In genomic region chr4:10181745-10182445, GRCh38 we compare ENCODE assay signal across 20 cellular contexts.
A peak's percentile ranks its signal among the peaks of the same experiment; 100 is the strongest.
DNase-seq lines count a peak whose midpoint lies in the region; ATAC-seq, FAIRE-seq and TF ChIP-seq lines count a peak whose summit lies in the region.
"Had no signal": no experiment of that assay in that cellular context is flagged by ENCODE, and none has a peak within 500 bp of the region (broad histone marks: within the 10 kb centered on the region; RNA-seq: fewer than 3 reads in every experiment).

No MANE protein-coding gene starts in this region.

- H3K56ac ChIP-seq in IMR-90 (ENCODE audit: extremely low read depth, insufficient read depth, low read length) = no peak overlapping the region; the same call in 1 of the 2 replicates

- no peak for TF ChIP-seq POLR2A in IMR-90 (IDR thresholded peaks at IDR 0.05; ENCODE audit: low read depth, low read length)

- H3K14ac ChIP-seq in IMR-90 (replicated peaks; ENCODE audit: low read depth, low read length) = no peak overlapping the region; the same call in 1 of the 2 replicates

- no peak overlapping the region for H3K23ac ChIP-seq in IMR-90 (ENCODE audit: low read depth, low read length)

- dilution Hi-C loops in IMR-90 (cut with HindIII; ENCODE audit: low sequenced_read_pairs, unreplicated experiment) = no loop called here

- no peak for FAIRE-seq in small intestine (lab: Jason Lieb, UNC)
- FAIRE-seq: G401.6, kidney had no signal

- H3K4me3 Mint-ChIP-seq in T-helper 1 cell treated with Interleukin-12 subunit alpha and Interleukin-12 subunit beta and Interleukin-4 antibody, amounts not matched to agents 30 μg/mL and 1 μg/mL, for 36 hours = no peak overlapping the region
- peak overlapping the region; percentile 63 for H3K4me3 Mint-ChIP-seq in activated naive CD8-positive, alpha-beta T cell treated with anti-CD3 and anti-CD28 coated beads, Interleukin-2, amount 10 ng/mL, durations not matched to agents 7 days and 5 days
- H3K4me3 Mint-ChIP-seq: effector memory CD8-positive, alpha-beta T cell; nephron progenitor cell had no signal

- no peak overlapping the region for H4K5ac ChIP-seq in IMR-90 (ENCODE audit: low read depth, low read length)

- peak overlapping the region; percentile 84 for H4K91ac ChIP-seq in IMR-90 (ENCODE audit: insufficient read depth, low read depth, low read length)

- peak overlapping the region; percentile 64 for H2BK120ac ChIP-seq in IMR-90 (ENCODE audit: low read depth, low read length)

- peaks cover 26% of the 10 kb centered on the region for H3K9me3 Mint-ChIP-seq in T-helper 1 cell treated with Interleukin-12 subunit alpha and Interleukin-12 subunit beta and Interleukin-4 antibody, amounts not matched to agents 30 μg/mL and 1 μg/mL, for 36 hours
- H3K9me3 Mint-ChIP-seq in activated naive CD8-positive, alpha-beta T cell treated with anti-CD3 and anti-CD28 coated beads, Interleukin-2, amount 10 ng/mL, durations not matched to agents 7 days and 5 days = peaks cover 10% of the 10 kb centered on the region
- H3K9me3 Mint-ChIP-seq: nephron progenitor cell had no signal

- 46% methylated on average over 4 of the region's 8 CpGs; no CpG with 5 or more reads in 1 of the 2 experiments for WGBS in IMR-90 (ENCODE audit: extremely low coverage in 2 of 2, insufficient read length in 1 of 2), 2 experiments
- 81 to 92% (median 91%) methylated on average over 8 of the region's 8 CpGs for WGBS in small intestine, 3 donors
- WGBS in right cardiac atrium = 94% methylated on average over 8 of the region's 8 CpGs

- H3K36me3 Mint-ChIP-seq in T-helper 1 cell treated with Interleukin-12 subunit alpha and Interleukin-12 subunit beta and Interleukin-4 antibody, amounts not matched to agents 30 μg/mL and 1 μg/mL, for 36 hours (ENCODE audit: low read depth) = peaks cover 26% of the 10 kb centered on the region
- H3K36me3 Mint-ChIP-seq in activated naive CD8-positive, alpha-beta T cell treated with anti-CD3 and anti-CD28 coated beads, Interleukin-2, amount 10 ng/mL, durations not matched to agents 7 days and 5 days = peaks cover 20% of the 10 kb centered on the region

- H2AFZ ChIP-seq in IMR-90 (replicated peaks; ENCODE audit: low read length, poor library complexity) = no peak overlapping the region

- H3K9ac ChIP-seq in IMR-90 (ENCODE audit: low read depth, low read length) = no peak overlapping the region

- H3K9me3 ChIP-seq in IMR-90 (ENCODE audit: control insufficient read depth, insufficient read depth, low read length) (no peaks in the 10 kb centered on the region), neutrophil (no peaks in the 10 kb centered on the region), small intestine (ENCODE audit: control insufficient read depth, low read depth) (no peaks in the 10 kb centered on the region), right cardiac atrium (ENCODE audit: control insufficient read depth, low read length) (no peaks in the 10 kb centered on the region)
- H3K9me3 ChIP-seq: thoracic aorta had no signal

- H3K9me1 ChIP-seq in IMR-90 (ENCODE audit: insufficient read depth, low read length) = 0 out of 2 replicates have a peak, but pooled peaks cover 4% of the 10 kb centered on the region

- no peaks in the 10 kb centered on the region for H3K79me1 ChIP-seq in IMR-90 (ENCODE audit: low read depth in 1 of 2, low read length in 2 of 2)

- H3K18ac ChIP-seq in IMR-90 (ENCODE audit: low read depth, low read length) = peak overlapping the region; percentile 1; the same call in 1 of the 2 replicates

- no peak for TF ChIP-seq RAD21 in IMR-90 (IDR thresholded peaks at IDR 0.05; ENCODE audit: low read length)

- TF ChIP-seq CTCF in IMR-90 (conservative IDR thresholded peaks at IDR 0.05; ENCODE audit: low read depth, low read length) (no peak), neutrophil (IDR thresholded peaks at IDR 0.05) (no peak)

- CTCF ChIA-PET in IMR-90 (lab: Yijun Ruan, JAX) = no interaction called here

- H3K27ac Mint-ChIP-seq in T-helper 1 cell treated with Interleukin-12 subunit alpha and Interleukin-12 subunit beta and Interleukin-4 antibody, amounts not matched to agents 30 μg/mL and 1 μg/mL, for 36 hours = peak overlapping the region; percentile 93
- peak overlapping the region; percentile 93 for H3K27ac Mint-ChIP-seq in activated naive CD8-positive, alpha-beta T cell treated with anti-CD3 and anti-CD28 coated beads, Interleukin-2, amount 10 ng/mL, durations not matched to agents 7 days and 5 days
- H3K27ac Mint-ChIP-seq: nephron progenitor cell, progenitor cell of endocrine pancreas had no signal

- no peaks in the 10 kb centered on the region for H4K20me1 ChIP-seq in IMR-90 (ENCODE audit: insufficient read depth, low read length)

- no peak overlapping the region for H3K4me2 ChIP-seq in IMR-90 (ENCODE audit: low read depth, low read length)

- in situ Hi-C loops in IMR-90 (cut with MboI; ENCODE audit: low sequenced_read_pairs) = loop anchor here (25.0 kb wide), 1 partner anchor 95 kb away; no protein-coding TSS in a partner anchor

- intact Hi-C loops in IMR-90 (cut with micrococcal nuclease) = no loop called here
- intact Hi-C loops in right cardiac atrium (cut with DNase I) = no loop called here

- H3K4me1 ChIP-seq in IMR-90 (ENCODE audit: control insufficient read depth, insufficient read depth, low read length) (peaks cover 11% of the 10 kb centered on the region; the same call in 1 of the 2 replicates), neutrophil (ENCODE audit: control insufficient read depth in 1 of 2, insufficient read depth in 1 of 2, low read depth in 1 of 2, low read length in 1 of 2) (peaks cover 50 to 52% of the 10 kb centered on the region in 2 experiments), small intestine (ENCODE audit: control insufficient read depth in 2 of 2, insufficient read depth in 1 of 2, low read depth in 1 of 2, low read length in 1 of 2) (no peaks in the 10 kb centered on the region), right cardiac atrium (ENCODE audit: control insufficient read depth, insufficient read depth, low read length) (peaks cover 2% of the 10 kb centered on the region)

- peaks cover 41% of the 10 kb centered on the region for H3K4me1 Mint-ChIP-seq in T-helper 1 cell treated with Interleukin-12 subunit alpha and Interleukin-12 subunit beta and Interleukin-4 antibody, amounts not matched to agents 30 μg/mL and 1 μg/mL, for 36 hours (ENCODE audit: low read depth)
- peaks cover 54% of the 10 kb centered on the region for H3K4me1 Mint-ChIP-seq in activated naive CD8-positive, alpha-beta T cell treated with anti-CD3 and anti-CD28 coated beads, Interleukin-2, amount 10 ng/mL, durations not matched to agents 7 days and 5 days
- H3K4me1 Mint-ChIP-seq: nephron progenitor cell had no signal

- H2BK15ac ChIP-seq in IMR-90 (ENCODE audit: low read depth, low read length) = no peak overlapping the region

- no peak for DNase-seq in T-helper 1 cell
- no peak for DNase-seq in IMR-90
- no peak for DNase-seq in activated naive CD8-positive, alpha-beta T cell treated with anti-CD3 and anti-CD28 coated beads, Interleukin-2, amount 10 ng/mL, durations not matched to agents 7 days and 5 days
- DNase-seq in small intestine = no peak
- no peak for DNase-seq in right cardiac atrium
- DNase-seq: 8988T; DMS 273 treated with DMSO at 0.1 percent for 48 hours; effector memory CD8-positive, alpha-beta T cell; hippocampal formation; kidney; mesenchymal stem cell; NCI-H1694; NCI-H774; nephron progenitor cell had no signal

- no peak overlapping the region; the same call in 1 of the 2 replicates for H2AK5ac ChIP-seq in IMR-90 (ENCODE audit: low read depth, low read length)

- peak overlapping the region; percentile 31; the same call in 1 of the 2 replicates for H2BK20ac ChIP-seq in IMR-90 (ENCODE audit: low read depth, low read length)

- H3K36me3 ChIP-seq in IMR-90 (ENCODE audit: control insufficient read depth, insufficient read depth, low read length) = no peaks in the 10 kb centered on the region
- H3K36me3 ChIP-seq in neutrophil = no peaks in the 10 kb centered on the region
- no peaks in the 10 kb centered on the region for H3K36me3 ChIP-seq in small intestine (ENCODE audit: control insufficient read depth in 2 of 2, insufficient read depth in 2 of 2, low read length in 2 of 2)
- H3K36me3 ChIP-seq: thoracic aorta had no signal

- ATAC-seq in IMR-90 (ENCODE audit: low read depth) (no peak), HG03280 (IDR thresholded peaks at IDR 0.05; ENCODE audit: unreplicated experiment) (no peak), right cardiac atrium (no peak)
- no peak for ATAC-seq in activated naive CD8-positive, alpha-beta T cell treated with anti-CD3 and anti-CD28 coated beads, Interleukin-2, amount 10 ng/mL, durations not matched to agents 7 days and 5 days (ENCODE audit: low read depth)

- H3K27me3 Mint-ChIP-seq in T-helper 1 cell treated with Interleukin-12 subunit alpha and Interleukin-12 subunit beta and Interleukin-4 antibody, amounts not matched to agents 30 μg/mL and 1 μg/mL, for 36 hours (ENCODE audit: low read depth) = no peaks in the 10 kb centered on the region
- no peaks in the 10 kb centered on the region for H3K27me3 Mint-ChIP-seq in activated naive CD8-positive, alpha-beta T cell treated with anti-CD3 and anti-CD28 coated beads, Interleukin-2, amount 10 ng/mL, durations not matched to agents 7 days and 5 days
- H3K27me3 Mint-ChIP-seq: progenitor cell of endocrine pancreas had no signal

- H4K8ac ChIP-seq in IMR-90 (ENCODE audit: low read depth in 2 of 2, low read length in 2 of 2) = peak overlapping the region in 1 of 2 experiments; percentile 67; a peak in 2 of 4 replicates

- H3K4me3 ChIP-seq in IMR-90 (ENCODE audit: insufficient read depth, low read depth, low read length) (no peak overlapping the region), neutrophil (ENCODE audit: low read depth in 1 of 2, low read length in 1 of 2) (peak overlapping the region; percentile 15 to 36), small intestine (ENCODE audit: low read depth in 1 of 2, low read length in 2 of 2) (no peak overlapping the region), right cardiac atrium (ENCODE audit: low read length) (no peak overlapping the region)
- H3K4me3 ChIP-seq: thoracic aorta had no signal

- H3K4ac ChIP-seq in IMR-90 (ENCODE audit: low read depth, low read length) = peak overlapping the region; percentile 21; the same call in 1 of the 2 replicates

- H3K27ac ChIP-seq in IMR-90 (ENCODE audit: insufficient read depth, low read length) (no peak overlapping the region), neutrophil (peak overlapping the region; percentile 92), small intestine (ENCODE audit: low read depth in 1 of 2, low read length in 1 of 2) (no peak overlapping the region), right cardiac atrium (ENCODE audit: low read length) (no peak overlapping the region)
- H3K27ac ChIP-seq: thoracic aorta had no signal

- POLR2A ChIA-PET in IMR-90 (lab: Charles Lee; ENCODE audit: unreplicated experiment) = no interaction called here
- POLR2A ChIA-PET in activated naive CD8-positive, alpha-beta T cell treated with anti-CD3 and anti-CD28 coated beads, Interleukin-2, amount 10 ng/mL, durations not matched to agents 7 days and 5 days (lab: Charles Lee) = interaction anchor here (0.5 to 2.7 kb wide), 11 partner anchors 18 to 1710 kb away, joined by 3 to 26 read pairs (median 3); partner anchors contain the start of gene WDR1

- no TSS peak for BruUV-seq in IMR-90 (replicated peaks; lab: Mats Ljungman, UMichigan)

- peak overlapping the region; percentile 60 for H2AK9ac ChIP-seq in IMR-90 (replicated peaks; ENCODE audit: low read depth, low read length, poor library complexity)

- H3K27me3 ChIP-seq in IMR-90 (ENCODE audit: control insufficient read depth, insufficient read depth, low read length) (no peaks in the 10 kb centered on the region), neutrophil (no peaks in the 10 kb centered on the region), small intestine (ENCODE audit: control insufficient read depth in 2 of 2, insufficient read depth in 2 of 2, low read length in 2 of 2) (no peaks in the 10 kb centered on the region), right cardiac atrium (ENCODE audit: control insufficient read depth, insufficient read depth) (no peaks in the 10 kb centered on the region)

- peak overlapping the region; percentile 99 for H2BK5ac ChIP-seq in IMR-90 (ENCODE audit: low read depth, low read length, poor library complexity, severe bottlenecking)

Comparison
In these comparisons a context has a peak if more than half of its experiments do, and no peak if none do; other contexts are left out.
1. H3K4me3 ChIP-seq: peak in neutrophil (2 of 2); none in IMR-90 (single experiment), small intestine (0 of 2) and right cardiac atrium (single experiment).